ENCODE assay signal across 1 cellular context in genomic region chr9:6106576-6107339, GRCh38.
TF ChIP-seq lines count a peak whose summit lies in the region.

No MANE protein-coding gene starts in this region.

TF ChIP-seq in H1, 55 proteins besides CTCF, POLR2A, EP300 and RAD21 (continued from another document):
- no peak for TF ChIP-seq SIN3A (conservative IDR thresholded peaks at IDR 0.05 in 1 of 2, IDR thresholded peaks at IDR 0.05 in 1 of 2; ENCODE audit: low read depth in 1 of 2, low read length in 2 of 2)
TF ChIP-seq in H1: peak in this region for 2.
